In the genomic region with DNA sequence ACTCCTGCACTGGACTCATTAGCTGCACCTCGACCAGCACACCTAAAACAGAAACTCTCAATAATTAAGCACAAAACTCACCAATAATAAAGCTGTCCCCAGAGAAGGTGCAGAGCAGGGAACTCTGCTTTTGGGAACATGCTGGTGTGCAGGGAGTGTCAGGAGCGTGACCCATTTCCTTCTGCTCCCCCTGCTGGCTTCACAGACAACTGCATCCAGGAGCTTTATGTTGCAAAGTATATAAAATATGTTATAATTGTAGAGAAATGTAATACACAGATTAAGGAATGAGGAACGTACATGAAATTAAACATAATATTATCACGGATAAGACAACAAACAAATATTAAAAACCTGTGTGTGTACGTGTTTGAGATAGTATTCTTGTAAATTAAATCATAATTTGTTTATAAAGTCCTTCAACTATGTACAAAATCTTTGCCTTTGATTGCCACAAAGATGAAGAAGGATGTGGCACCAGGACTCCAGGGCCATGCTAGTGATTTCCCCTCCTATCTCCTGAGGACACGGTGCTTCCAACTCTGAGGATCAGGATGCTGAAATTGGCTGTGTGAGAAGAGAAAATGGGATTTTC, we compare ENCODE assay signal across 8 cellular contexts.
DNase-seq lines count a peak whose midpoint lies in the region; ATAC-seq lines count a peak whose summit lies in the region.

No MANE protein-coding gene starts in this region.

- no peaks in the 10 kb centered on the region for H3K4me1 Mint-ChIP-seq in activated CD8-positive, alpha-beta memory T cell treated with anti-CD3 and anti-CD28 coated beads, Interleukin-2, amount 10 ng/mL, durations not matched to agents 7 days and 5 days

- intact Hi-C loops in left cardiac atrium (cut with DNase I) (no loop called here), posterior vena cava (cut with DNase I) (no loop called here)

- DNase-seq in activated CD8-positive, alpha-beta memory T cell treated with anti-CD3 and anti-CD28 coated beads, Interleukin-2, amount 10 ng/mL, durations not matched to agents 7 days and 5 days: no peak
- DNase-seq in activated CD8-positive, alpha-beta memory T cell treated with anti-CD3 and anti-CD28 coated beads for 24 hours: no peak
- DNase-seq in NCI-H526 treated with DMSO at 0.1 percent for 48 hours (lab: John Stamatoyannopoulos, UW) (peak; percentile 69), left cardiac atrium (peak; percentile 20), posterior vena cava (ENCODE audit: low spot score) (no peak)
- DNase-seq in activated naive CD4-positive, alpha-beta T cell (lab: John Stamatoyannopoulos, UW): peak in 3 of 4 experiments; percentile 4 to 10 (median 9)
- DNase-seq in stimulated activated CD4-positive, alpha-beta T cell treated with anti-CD3 and anti-CD28 coated beads, Interleukin-12 subunit alpha, Interleukin-12 subunit beta, amount 100 ng/mL, for 48 hours (ENCODE audit: low read depth in 2 of 3, low spot score in 1 of 3): peak; percentile 8 to 35 (median 19)

- no peaks in the 10 kb centered on the region for H3K36me3 Mint-ChIP-seq in activated CD8-positive, alpha-beta memory T cell treated with anti-CD3 and anti-CD28 coated beads, Interleukin-2, amount 10 ng/mL, durations not matched to agents 7 days and 5 days

- peaks cover 37% of the 10 kb centered on the region for H3K27me3 Mint-ChIP-seq in activated CD8-positive, alpha-beta memory T cell treated with anti-CD3 and anti-CD28 coated beads, Interleukin-2, amount 10 ng/mL, durations not matched to agents 7 days and 5 days

- ATAC-seq in activated CD8-positive, alpha-beta memory T cell treated with anti-CD3 and anti-CD28 coated beads, Interleukin-2, amount 10 ng/mL, durations not matched to agents 7 days and 5 days: peak; percentile 39
- ATAC-seq in HG02678 (IDR thresholded peaks at IDR 0.05; ENCODE audit: unreplicated experiment) (peak; percentile 66), left cardiac atrium (no peak)

- CTCF ChIA-PET in activated CD8-positive, alpha-beta memory T cell treated with anti-CD3 and anti-CD28 coated beads, Interleukin-2, amount 10 ng/mL, durations not matched to agents 7 days and 5 days (lab: Charles Lee): interaction anchor here (0.8 to 2.4 kb wide), 19 partner anchors 9 to 202 kb away, joined by 3 to 11 read pairs (median 4); partner anchors contain the start of gene TEKT4

- no peaks in the 10 kb centered on the region for H3K9me3 Mint-ChIP-seq in activated CD8-positive, alpha-beta memory T cell treated with anti-CD3 and anti-CD28 coated beads, Interleukin-2, amount 10 ng/mL, durations not matched to agents 7 days and 5 days (ENCODE audit: low read depth)

- no peak overlapping the region for H3K27ac Mint-ChIP-seq in activated CD8-positive, alpha-beta memory T cell treated with anti-CD3 and anti-CD28 coated beads, Interleukin-2, amount 10 ng/mL, durations not matched to agents 7 days and 5 days

- H3K4me3 Mint-ChIP-seq in activated CD8-positive, alpha-beta memory T cell treated with anti-CD3 and anti-CD28 coated beads, Interleukin-2, amount 10 ng/mL, durations not matched to agents 7 days and 5 days: no peak overlapping the region

Comparison
In these comparisons a context has a peak if more than half of its experiments do, and no peak if none do; other contexts are left out.
1. ATAC-seq: peak in activated CD8-positive, alpha-beta memory T cell treated with anti-CD3 and anti-CD28 coated beads, Interleukin-2, amount 10 ng/mL, durations not matched to agents 7 days and 5 days (single experiment) and HG02678 (single experiment); none in left cardiac atrium (0 of 2).
2. DNase-seq: peak in NCI-H526 treated with DMSO at 0.1 percent for 48 hours (single experiment), activated naive CD4-positive, alpha-beta T cell (3 of 4), left cardiac atrium (single experiment) and stimulated activated CD4-positive, alpha-beta T cell treated with anti-CD3 and anti-CD28 coated beads, Interleukin-12 subunit alpha, Interleukin-12 subunit beta, amount 100 ng/mL, for 48 hours (3 of 3); none in activated CD8-positive, alpha-beta memory T cell treated with anti-CD3 and anti-CD28 coated beads, Interleukin-2, amount 10 ng/mL, durations not matched to agents 7 days and 5 days (single experiment), activated CD8-positive, alpha-beta memory T cell treated with anti-CD3 and anti-CD28 coated beads for 24 hours (single experiment) and posterior vena cava (single experiment).